Comparison of ENCODE assay signal across 14 cellular contexts in genomic region chr12:124321556-124322270, GRCh38. TPM values are rescaled to one million over a fixed set of nuclear protein-coding genes. Genes with fewer than 3 reads are reported as not detected.
A peak's percentile ranks its signal among the peaks of the same experiment; 100 is the strongest.
DNase-seq lines count a peak whose midpoint lies in the region; ATAC-seq and TF ChIP-seq lines count a peak whose summit lies in the region.
"Had no signal": no experiment of that assay in that cellular context is flagged by ENCODE, and none has a peak within 500 bp of the region (broad histone marks: within the 10 kb centered on the region; RNA-seq: fewer than 3 reads in every experiment).

No MANE protein-coding gene starts in this region.

- H3K36me3 ChIP-seq in NT2/D1 (ENCODE audit: insufficient read depth, insufficient read length, low read length) (peaks cover 39% of the 10 kb centered on the region), uterus (no peaks in the 10 kb centered on the region)

- ATAC-seq in GM19463 (IDR thresholded peaks at IDR 0.05; ENCODE audit: unreplicated experiment) (peak; percentile 15), left ventricle myocardium superior (peak; percentile 28)

- H3K4me3 ChIP-seq in AG10803 (ENCODE audit: low read length), result no peak overlapping the region
- H3K4me3 ChIP-seq in NT2/D1 (ENCODE audit: insufficient read length, low read depth), result no peak overlapping the region
- no peak overlapping the region for H3K4me3 ChIP-seq in uterus
- H3K4me3 ChIP-seq: BLaER1 treated with 17β-estradiol and CSF1 and Interleukin-3, amounts not matched to agents 10 nM and 100 nM; colonic mucosa; thoracic aorta had no signal

- peak; percentile 46 for DNase-seq in AG10803 (ENCODE audit: low read depth)
- DNase-seq in NT2/D1 (ENCODE audit: low read depth, low spot score), result no peak
- no peak for DNase-seq in left ventricle myocardium superior
- DNase-seq in uterus, result no peak
- DNase-seq in kidney glomerular epithelial cell (lab: John Stamatoyannopoulos, UW), result no peak
- DNase-seq in cerebellar cortex (ENCODE audit: low spot score), result no peak
- DNase-seq in activated CD4-positive, alpha-beta T cell treated with anti-CD3 and anti-CD28 coated beads, Interleukin-2, amount 10 ng/mL, durations not matched to agents 7 days and 5 days, result no peak
- DNase-seq: NCI-H2227 treated with DMSO at 0.1 percent for 48 hours had no signal

- H3K4me3 Mint-ChIP-seq in activated CD4-positive, alpha-beta T cell treated with anti-CD3 and anti-CD28 coated beads, Interleukin-2, amount 10 ng/mL, durations not matched to agents 7 days and 5 days, result no peak overlapping the region
- H3K4me3 Mint-ChIP-seq: activated T-helper 1 cell treated with anti-CD3 and anti-CD28 coated beads, Interleukin-12 subunit alpha, Interleukin-12 subunit beta, Interleukin-2, Interleukin-4 antibody, amounts not matched to agents 30 ng/mL and 10 ng/mL and 1 ng/mL, durations not matched to agents 14 hours and 24 hours and 36 hours; memory B cell had no signal

- H3K36me3 Mint-ChIP-seq in activated CD4-positive, alpha-beta T cell treated with anti-CD3 and anti-CD28 coated beads, Interleukin-2, amount 10 ng/mL, durations not matched to agents 7 days and 5 days (ENCODE audit: low read depth), result peaks cover 23% of the 10 kb centered on the region

- H3K27me3 Mint-ChIP-seq in activated CD4-positive, alpha-beta T cell treated with anti-CD3 and anti-CD28 coated beads, Interleukin-2, amount 10 ng/mL, durations not matched to agents 7 days and 5 days, result no peaks in the 10 kb centered on the region
- H3K27me3 Mint-ChIP-seq: memory B cell had no signal

- no peak for TF ChIP-seq POLR2A in uterus (IDR thresholded peaks at IDR 0.05)

- H3K27ac ChIP-seq in uterus, result no peak overlapping the region
- H3K27ac ChIP-seq: colonic mucosa, thoracic aorta had no signal

- peak overlapping the region; percentile 32 for H3K9ac ChIP-seq in NT2/D1 (ENCODE audit: insufficient read length, low read depth)

- TF ChIP-seq CTCF in AG10803 (conservative IDR thresholded peaks at IDR 0.05; ENCODE audit: low read length) (no peak), uterus (IDR thresholded peaks at IDR 0.05) (no peak)

- CTCF ChIA-PET in activated CD4-positive, alpha-beta T cell treated with anti-CD3 and anti-CD28 coated beads, Interleukin-2, amount 10 ng/mL, durations not matched to agents 7 days and 5 days (lab: Charles Lee), result interaction anchor here (0.6 to 1.4 kb wide), 4 partner anchors 50 to 524 kb away, joined by 3 to 4 read pairs (median 3); no protein-coding TSS in a partner anchor

- intact Hi-C loops in left ventricle myocardium superior (cut with micrococcal nuclease), result loop anchor here (5.0 kb wide), 1 partner anchor 284 kb away; no protein-coding TSS in a partner anchor
- intact Hi-C loops in uterus (cut with DNase I; ENCODE audit: low total_unique reads), result no loop called here

- no peak overlapping the region for H3K27ac Mint-ChIP-seq in activated CD4-positive, alpha-beta T cell treated with anti-CD3 and anti-CD28 coated beads, Interleukin-2, amount 10 ng/mL, durations not matched to agents 7 days and 5 days
- H3K27ac Mint-ChIP-seq: activated T-helper 1 cell treated with anti-CD3 and anti-CD28 coated beads, Interleukin-12 subunit alpha, Interleukin-12 subunit beta, Interleukin-2, Interleukin-4 antibody, amounts not matched to agents 30 ng/mL and 10 ng/mL and 1 ng/mL, durations not matched to agents 14 hours and 24 hours and 36 hours; memory B cell had no signal

- POLR2A ChIA-PET in activated CD4-positive, alpha-beta T cell treated with anti-CD3 and anti-CD28 coated beads, Interleukin-2, amount 10 ng/mL, durations not matched to agents 7 days and 5 days (lab: Charles Lee), result no interaction called here

- peaks cover 19% of the 10 kb centered on the region for H3K9me3 ChIP-seq in NT2/D1 (ENCODE audit: insufficient read depth, low read length)
- peaks cover 0 to 8% of the 10 kb centered on the region in 2 donors for H3K9me3 ChIP-seq in uterus
- H3K9me3 ChIP-seq: colonic mucosa had no signal

- no peaks in the 10 kb centered on the region for H3K4me1 Mint-ChIP-seq in activated CD4-positive, alpha-beta T cell treated with anti-CD3 and anti-CD28 coated beads, Interleukin-2, amount 10 ng/mL, durations not matched to agents 7 days and 5 days
- H3K4me1 Mint-ChIP-seq: memory B cell had no signal

- peaks cover 14% of the 10 kb centered on the region for H3K9me3 Mint-ChIP-seq in activated CD4-positive, alpha-beta T cell treated with anti-CD3 and anti-CD28 coated beads, Interleukin-2, amount 10 ng/mL, durations not matched to agents 7 days and 5 days

- H3K27me3 ChIP-seq in NT2/D1 (ENCODE audit: insufficient read depth, insufficient read length) (no peaks in the 10 kb centered on the region), uterus (no peaks in the 10 kb centered on the region)
- H3K27me3 ChIP-seq: BLaER1 treated with 17β-estradiol and CSF1 and Interleukin-3, amounts not matched to agents 10 nM and 100 nM; colonic mucosa had no signal

- H3K4me1 ChIP-seq in NT2/D1 (ENCODE audit: insufficient read depth, insufficient read length) (peaks cover 25% of the 10 kb centered on the region), uterus (no peaks in the 10 kb centered on the region)
- H3K4me1 ChIP-seq: colonic mucosa had no signal

RNA-seq across cellular contexts. Expression of gene RFLNA, which starts 26.8 kb away (rescaled TPM):
- 0.10 TPM for total RNA-seq in left ventricle myocardium superior
- 10 to 100 TPM in 1 of 4 donors, 1 to 10 TPM in 1, not detected in 2; 3.9 to 13.7 TPM for total RNA-seq in uterus
- not detected for total RNA-seq in activated CD4-positive, alpha-beta T cell treated with anti-CD3 and anti-CD28 coated beads, Interleukin-2, amount 10 ng/mL, durations not matched to agents 7 days and 5 days
- total RNA-seq: activated T-helper 1 cell treated with anti-CD3 and anti-CD28 coated beads, Interleukin-12 subunit alpha, Interleukin-12 subunit beta, Interleukin-2, Interleukin-4 antibody, amounts not matched to agents 30 ng/mL and 10 ng/mL and 1 ng/mL, durations not matched to agents 14 hours and 24 hours and 36 hours had no signal
